Comparison of ENCODE assay signal across 27 cellular contexts in genomic region chr20:29740951-29741593, GRCh38.
"Had no signal": no experiment of that assay in that cellular context is flagged by ENCODE, and none has a peak within 500 bp of the region (broad histone marks: within the 10 kb centered on the region; RNA-seq: fewer than 3 reads in every experiment).

No MANE protein-coding gene starts in this region.

- FAIRE-seq: frontal cortex had no signal

- DNase-seq: activated CD4-positive, alpha-beta memory T cell treated with anti-CD3 and anti-CD28 coated beads, Interleukin-2, amount 10 ng/mL, durations not matched to agents 7 days and 5 days; activated CD4-positive, alpha-beta T cell treated with anti-CD3 and anti-CD28 coated beads, Interleukin-2, amount 10 ng/mL, durations not matched to agents 24 days and 14 days; activated naive CD8-positive, alpha-beta T cell treated with anti-CD3 and anti-CD28 coated beads for 36 hours; colonic mucosa; effector memory CD8-positive, alpha-beta T cell; glutamatergic neuron; left ventricle myocardium inferior; mammary epithelial cell; retina; spleen; stimulated activated CD4-positive, alpha-beta T cell treated with anti-CD3 and anti-CD28 coated beads, Interleukin-4, amount 100 ng/mL, for 1 hour; stimulated activated naive CD4-positive, alpha-beta T cell treated with Interleukin-2 at 50 U/mL for 16 hours had no signal

- H3K79me2 ChIP-seq: hepatocyte had no signal

- H3K36me3 ChIP-seq: breast epithelium, colonic mucosa, esophagus muscularis mucosa, left ventricle myocardium inferior, neural progenitor cell, spleen, tibial nerve, vagina had no signal

- H3K4me1 Mint-ChIP-seq: activated CD4-positive, alpha-beta memory T cell treated with anti-CD3 and anti-CD28 coated beads, Interleukin-2, amount 10 ng/mL, durations not matched to agents 7 days and 5 days; activated CD4-positive, alpha-beta T cell treated with anti-CD3 and anti-CD28 coated beads, Interleukin-2, amount 10 ng/mL, durations not matched to agents 24 days and 14 days; activated naive CD8-positive, alpha-beta T cell treated with anti-CD3 and anti-CD28 coated beads for 36 hours; central memory CD8-positive, alpha-beta T cell; mesothelial cell of epicardium; naive thymus-derived CD8-positive, alpha-beta T cell; neural progenitor cell had no signal

- H3K4me2 ChIP-seq: hepatocyte, neural progenitor cell had no signal

- H3K9me3 ChIP-seq: colonic mucosa, vagina had no signal

- H3K27ac Mint-ChIP-seq: activated CD4-positive, alpha-beta memory T cell treated with anti-CD3 and anti-CD28 coated beads, Interleukin-2, amount 10 ng/mL, durations not matched to agents 7 days and 5 days; activated CD4-positive, alpha-beta T cell treated with anti-CD3 and anti-CD28 coated beads, Interleukin-2, amount 10 ng/mL, durations not matched to agents 24 days and 14 days; activated naive CD8-positive, alpha-beta T cell treated with anti-CD3 and anti-CD28 coated beads for 36 hours; effector memory CD8-positive, alpha-beta T cell; mesothelial cell of epicardium; naive thymus-derived CD8-positive, alpha-beta T cell; neural progenitor cell; T-helper 2 cell treated with Interferon-gamma antibody and Interleukin-4, amounts not matched to agents 5 μg/mL and 100 μg/mL, for 36 hours had no signal

- H2AFZ ChIP-seq: hepatocyte, neural progenitor cell had no signal

- H3K4me3 Mint-ChIP-seq: activated CD4-positive, alpha-beta memory T cell treated with anti-CD3 and anti-CD28 coated beads, Interleukin-2, amount 10 ng/mL, durations not matched to agents 7 days and 5 days; activated CD4-positive, alpha-beta T cell treated with anti-CD3 and anti-CD28 coated beads, Interleukin-2, amount 10 ng/mL, durations not matched to agents 24 days and 14 days; activated naive CD8-positive, alpha-beta T cell treated with anti-CD3 and anti-CD28 coated beads for 36 hours; central memory CD8-positive, alpha-beta T cell; effector memory CD8-positive, alpha-beta T cell; mesothelial cell of epicardium; neural progenitor cell; T-helper 2 cell treated with Interferon-gamma antibody and Interleukin-4, amounts not matched to agents 5 μg/mL and 100 μg/mL, for 36 hours had no signal

- H3K27me3 Mint-ChIP-seq: activated CD4-positive, alpha-beta memory T cell treated with anti-CD3 and anti-CD28 coated beads, Interleukin-2, amount 10 ng/mL, durations not matched to agents 7 days and 5 days; activated CD4-positive, alpha-beta T cell treated with anti-CD3 and anti-CD28 coated beads, Interleukin-2, amount 10 ng/mL, durations not matched to agents 24 days and 14 days; central memory CD8-positive, alpha-beta T cell; effector memory CD8-positive, alpha-beta T cell; progenitor cell of endocrine pancreas had no signal

- H3K27me3 ChIP-seq: breast epithelium, colonic mucosa, hepatocyte, neural progenitor cell, tibial nerve, vagina had no signal

- ATAC-seq: activated CD4-positive, CD25-positive, alpha-beta regulatory T cell treated with anti-CD3 and anti-CD28 coated beads, Interleukin-2, amount 50 U/mL, for 24 hours; effector memory CD8-positive, alpha-beta T cell; naive thymus-derived CD8-positive, alpha-beta T cell had no signal

- H3K27ac ChIP-seq: breast epithelium, colonic mucosa, dorsolateral prefrontal cortex, esophagus muscularis mucosa, hepatocyte, left ventricle myocardium inferior, neural progenitor cell, spleen, tibial nerve, vagina, VCaP had no signal

- H3K4me1 ChIP-seq: breast epithelium, colonic mucosa, esophagus muscularis mucosa, left ventricle myocardium inferior, neural progenitor cell, spleen, tibial nerve, vagina had no signal

- H3K4me3 ChIP-seq: breast epithelium, colonic mucosa, dorsolateral prefrontal cortex, esophagus muscularis mucosa, hepatocyte, left ventricle myocardium inferior, neural progenitor cell, spleen, tibial nerve, vagina had no signal

- H3K9ac ChIP-seq: neural progenitor cell had no signal
